ENCODE assay signal across 8 cellular contexts in the genomic region with DNA sequence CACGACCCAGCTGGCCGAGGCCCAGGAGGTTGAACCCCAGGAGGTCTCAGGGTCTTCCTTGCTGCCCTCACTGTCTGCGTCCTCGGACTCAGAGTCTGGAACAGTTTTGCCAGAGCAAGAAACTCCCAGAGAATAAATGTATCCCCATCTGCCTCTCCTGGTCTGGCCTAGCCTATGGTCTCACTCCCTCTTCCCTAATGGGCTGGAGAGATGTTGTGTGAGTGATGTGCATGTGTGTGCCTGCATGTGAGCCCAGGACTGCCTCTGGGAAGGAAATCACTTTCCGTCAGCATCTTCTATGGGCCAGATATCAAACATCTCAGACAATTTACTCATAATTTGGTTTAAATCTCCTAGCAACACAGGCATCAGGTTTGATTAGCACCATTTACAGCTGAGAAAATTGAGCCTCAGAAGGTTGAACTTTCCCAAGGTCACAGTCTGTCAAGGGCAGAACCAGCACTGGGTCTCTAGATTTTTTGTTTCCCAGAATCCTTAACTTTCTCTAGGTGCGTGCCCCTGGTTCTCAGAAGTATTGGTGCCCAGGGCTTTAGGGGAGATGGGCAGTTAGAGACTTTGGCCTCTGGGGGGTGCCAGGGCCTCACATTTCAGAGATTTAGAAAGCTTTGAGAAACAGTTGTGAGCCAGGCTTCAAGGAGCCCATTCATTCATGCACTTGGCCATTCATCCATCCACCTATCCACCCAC. TPM values are rescaled to one million over a fixed set of nuclear protein-coding genes. Genes with fewer than 3 reads are reported as not detected.
DNase-seq lines count a peak whose midpoint lies in the region; ATAC-seq and TF ChIP-seq lines count a peak whose summit lies in the region.

No MANE protein-coding gene starts in this region.

- peak overlapping the region; percentile 75 for H3K23ac ChIP-seq in neuronal stem cell (ENCODE audit: low read depth, low read length, poor library complexity)

- H2BK5ac ChIP-seq in neuronal stem cell (ENCODE audit: low read length) = no peak overlapping the region

- WGBS in neuronal stem cell (ENCODE audit: extremely low coverage in 2 of 2, insufficient read length in 2 of 2, insufficient replicate concordance in 1 of 2), 2 donors = no CpG with 5 or more reads among the region's 6 CpGs

- H3K79me1 ChIP-seq in neuronal stem cell (ENCODE audit: low read depth, low read length) = no peaks in the 10 kb centered on the region

- no peak overlapping the region for H3K9ac ChIP-seq in neuronal stem cell (ENCODE audit: low read depth, low read length, poor library complexity)

- no peaks in the 10 kb centered on the region for H3K36me3 ChIP-seq in neuronal stem cell (replicated peaks in 1 of 2; ENCODE audit: control insufficient read depth in 2 of 2, insufficient read depth in 2 of 2, low read length in 2 of 2)

- no peaks in the 10 kb centered on the region for H3K9me3 ChIP-seq in neuronal stem cell (replicated peaks in 1 of 2; ENCODE audit: control insufficient read depth in 2 of 2, insufficient read depth in 1 of 2, low read depth in 1 of 2, low read length in 2 of 2)

- H3K4me3 ChIP-seq in epithelial cell of proximal tubule (ENCODE audit: low read depth, low read length) (no peak overlapping the region), neuronal stem cell (ENCODE audit: low read length in 2 of 2) (no peak overlapping the region)

- no peak overlapping the region for H3K18ac ChIP-seq in neuronal stem cell (ENCODE audit: low read length)

- peak; percentile 74 for DNase-seq in CD1c-positive myeloid dendritic cell (ENCODE audit: extremely low spot score)
- DNase-seq in GM20000 (ENCODE audit: low spot score) = peak; percentile 61
- peak; percentile 42 for DNase-seq in RKO (ENCODE audit: low spot score)
- no peak for DNase-seq in epithelial cell of proximal tubule (ENCODE audit: low read depth)
- DNase-seq in neuronal stem cell (ENCODE audit: low spot score) = no peak
- no peak for DNase-seq in activated CD4-positive, CD25-positive, alpha-beta regulatory T cell (lab: John Stamatoyannopoulos, UW)

- no peak overlapping the region for H4K8ac ChIP-seq in neuronal stem cell (ENCODE audit: low read depth, low read length)

- H3K27ac ChIP-seq in neuronal stem cell (replicated peaks; ENCODE audit: low read length) = no peak overlapping the region

- H2AK5ac ChIP-seq in neuronal stem cell (ENCODE audit: low read depth, low read length) = peak overlapping the region; percentile 96

- peak; percentile 40 for TF ChIP-seq CTCF in GM20000 (IDR thresholded peaks at IDR 0.05; ENCODE audit: extremely low read depth, missing control alignments)
- TF ChIP-seq CTCF in epithelial cell of proximal tubule (conservative IDR thresholded peaks at IDR 0.05; ENCODE audit: low read depth, low read length) = peak; percentile 81

- H2BK120ac ChIP-seq in neuronal stem cell (ENCODE audit: low read depth, low read length) = no peak overlapping the region

- H2BK15ac ChIP-seq in neuronal stem cell (ENCODE audit: low read length) = no peak overlapping the region

- H3K4me2 ChIP-seq in neuronal stem cell (ENCODE audit: insufficient read depth, low read length, poor library complexity, severe bottlenecking) = no peak overlapping the region

- H4K91ac ChIP-seq in neuronal stem cell (ENCODE audit: low read depth, low read length, poor library complexity) = no peak overlapping the region

- H3K14ac ChIP-seq in neuronal stem cell (ENCODE audit: low read length) = no peak overlapping the region

- H3K27me3 ChIP-seq in neuronal stem cell (ENCODE audit: control insufficient read depth in 3 of 3, insufficient read depth in 3 of 3, low read depth in 1 of 3, low read length in 3 of 3) = peaks cover 0 to 5% (median 0%) of the 10 kb centered on the region in 3 experiments

- peaks cover 0 to 7% of the 10 kb centered on the region in 2 donors for H3K4me1 ChIP-seq in neuronal stem cell (ENCODE audit: control insufficient read depth in 2 of 2, insufficient read depth in 1 of 2, low read depth in 1 of 2, low read length in 2 of 2)

- no peak for ATAC-seq in GM18517 (IDR thresholded peaks at IDR 0.05; ENCODE audit: unreplicated experiment)
- no peak for ATAC-seq in HG03469 (IDR thresholded peaks at IDR 0.05; ENCODE audit: unreplicated experiment)

- no peak overlapping the region for H2BK12ac ChIP-seq in neuronal stem cell (ENCODE audit: low read length)

- no peak overlapping the region for H3K4ac ChIP-seq in neuronal stem cell (ENCODE audit: low read length)

- no peak overlapping the region for H2AFZ ChIP-seq in neuronal stem cell (ENCODE audit: low read length)

RNA-seq across cellular contexts. Expression of gene TMEM270, which starts 4.9 kb away (rescaled TPM):
- not detected in 2 replicates for total RNA-seq in epithelial cell of proximal tubule
- not detected for polyA plus RNA-seq in neuronal stem cell (2013, experiment 1 of 2)
- 0.04 TPM for polyA plus RNA-seq in neuronal stem cell (2013, experiment 2 of 2)

RNA-seq across cellular contexts. Expression of gene METTL27, which starts 23.6 kb away (rescaled TPM):
- total RNA-seq in epithelial cell of proximal tubule = 8.4 and 13.7 TPM in 2 replicates
- 2.8 TPM for polyA plus RNA-seq in neuronal stem cell (2013, experiment 1 of 2)
- polyA plus RNA-seq in neuronal stem cell (2013, experiment 2 of 2) = 3.3 TPM

RNA-seq across cellular contexts. Expression of gene CLDN4, which starts 35.1 kb away (rescaled TPM):
- total RNA-seq in epithelial cell of proximal tubule = 277 and 503 TPM in 2 replicates
- polyA plus RNA-seq in neuronal stem cell (2013, experiment 1 of 2) = 4.1 TPM
- polyA plus RNA-seq in neuronal stem cell (2013, experiment 2 of 2) = 4.0 TPM

Comparison
In these comparisons a context has a peak if more than half of its experiments do, and no peak if none do; other contexts are left out.
1. DNase-seq: peak in CD1c-positive myeloid dendritic cell (single experiment), GM20000 (single experiment) and RKO (single experiment); none in epithelial cell of proximal tubule (single experiment), neuronal stem cell (single experiment) and activated CD4-positive, CD25-positive, alpha-beta regulatory T cell (0 of 4).